Comparison of ENCODE assay signal across 24 cellular contexts in genomic region chr10:79329529-79329928, GRCh38. TPM values are rescaled to one million over a fixed set of nuclear protein-coding genes. Genes with fewer than 3 reads are reported as not detected.
DNase-seq lines count a peak whose midpoint lies in the region; ATAC-seq, FAIRE-seq and TF ChIP-seq lines count a peak whose summit lies in the region.
"Had no signal": no experiment of that assay in that cellular context is flagged by ENCODE, and none has a peak within 500 bp of the region (broad histone marks: within the 10 kb centered on the region; RNA-seq: fewer than 3 reads in every experiment).

No MANE protein-coding gene starts in this region.

- peaks cover 0 to 3% (median 0%) of the 10 kb centered on the region in 7 donors for H3K9me3 Mint-ChIP-seq in CD4-positive, CD25-positive, alpha-beta regulatory T cell
- H3K9me3 Mint-ChIP-seq in activated T-helper 1 cell treated with anti-CD3 and anti-CD28 coated beads, Interleukin-12 subunit alpha, Interleukin-12 subunit beta, Interleukin-2, Interleukin-4 antibody, amounts not matched to agents 30 ng/mL and 10 ng/mL and 1 ng/mL, durations not matched to agents 14 hours and 24 hours and 36 hours = peaks cover 7% of the 10 kb centered on the region
- H3K9me3 Mint-ChIP-seq: stimulated activated naive CD8-positive, alpha-beta T cell treated with anti-CD3 and anti-CD28 coated beads, Interleukin-15, Interleukin-2, amounts not matched to agents 100 ng/mL and 50 ng/mL, for 24 hours had no signal

- H2AFZ ChIP-seq in keratinocyte (ENCODE audit: control insufficient read depth, low read length) = no peak overlapping the region

- no peaks in the 10 kb centered on the region for H3K36me3 Mint-ChIP-seq in CD4-positive, CD25-positive, alpha-beta regulatory T cell
- H3K36me3 Mint-ChIP-seq in activated T-helper 1 cell treated with anti-CD3 and anti-CD28 coated beads, Interleukin-12 subunit alpha, Interleukin-12 subunit beta, Interleukin-2, Interleukin-4 antibody, amounts not matched to agents 30 ng/mL and 10 ng/mL and 1 ng/mL, durations not matched to agents 14 hours and 24 hours and 36 hours (ENCODE audit: low read depth) = peaks cover 7% of the 10 kb centered on the region

- H3K9me3 ChIP-seq in CD4-positive, CD25-positive, alpha-beta regulatory T cell (ENCODE audit: control insufficient read depth in 2 of 2, low read length in 2 of 2) = no peaks in the 10 kb centered on the region
- H3K9me3 ChIP-seq in keratinocyte (ENCODE audit: control insufficient read depth, low read depth, low read length) = peaks cover 2% of the 10 kb centered on the region
- H3K9me3 ChIP-seq: gastroesophageal sphincter, transverse colon had no signal

- no peaks in the 10 kb centered on the region for H3K79me2 ChIP-seq in keratinocyte (ENCODE audit: control insufficient read depth, insufficient read depth, low read length)

- H4K20me1 ChIP-seq in keratinocyte (ENCODE audit: control insufficient read depth, extremely low read depth, insufficient read depth, low read length) = no peaks in the 10 kb centered on the region

- peak; percentile 88 for FAIRE-seq in keratinocyte (lab: Jason Lieb, UNC)
- FAIRE-seq: small intestine had no signal

- no peak for ATAC-seq in CD4-positive, CD25-positive, alpha-beta regulatory T cell (ENCODE audit: low read depth in 2 of 2)
- no peak for ATAC-seq in GM21515 (IDR thresholded peaks at IDR 0.05; ENCODE audit: unreplicated experiment)
- ATAC-seq: activated CD4-positive, alpha-beta T cell treated with anti-CD3 and anti-CD28 coated beads for 36 hours; gastroesophageal sphincter; left lobe of liver had no signal

- H3K4me3 Mint-ChIP-seq in CD4-positive, CD25-positive, alpha-beta regulatory T cell = no peak overlapping the region
- no peak overlapping the region for H3K4me3 Mint-ChIP-seq in activated T-helper 1 cell treated with anti-CD3 and anti-CD28 coated beads, Interleukin-12 subunit alpha, Interleukin-12 subunit beta, Interleukin-2, Interleukin-4 antibody, amounts not matched to agents 30 ng/mL and 10 ng/mL and 1 ng/mL, durations not matched to agents 14 hours and 24 hours and 36 hours
- H3K4me3 Mint-ChIP-seq: activated CD4-positive, alpha-beta T cell treated with anti-CD3 and anti-CD28 coated beads for 36 hours; H9; neural crest cell; stimulated activated naive CD8-positive, alpha-beta T cell treated with anti-CD3 and anti-CD28 coated beads, Interleukin-15, Interleukin-2, amounts not matched to agents 100 ng/mL and 50 ng/mL, for 24 hours had no signal

- H3K4me1 Mint-ChIP-seq in CD4-positive, CD25-positive, alpha-beta regulatory T cell = peaks cover 7 to 23% (median 17%) of the 10 kb centered on the region in 4 donors
- peaks cover 47% of the 10 kb centered on the region for H3K4me1 Mint-ChIP-seq in activated T-helper 1 cell treated with anti-CD3 and anti-CD28 coated beads, Interleukin-12 subunit alpha, Interleukin-12 subunit beta, Interleukin-2, Interleukin-4 antibody, amounts not matched to agents 30 ng/mL and 10 ng/mL and 1 ng/mL, durations not matched to agents 14 hours and 24 hours and 36 hours (ENCODE audit: low read depth)
- H3K4me1 Mint-ChIP-seq: H9, neural crest cell had no signal

- no peaks in the 10 kb centered on the region for H3K9me1 ChIP-seq in keratinocyte (ENCODE audit: control insufficient read depth, extremely low read depth, insufficient read depth, low read length)

- no peaks in the 10 kb centered on the region for H3K36me3 ChIP-seq in CD4-positive, CD25-positive, alpha-beta regulatory T cell (ENCODE audit: control insufficient read depth, insufficient read depth, low read length)
- H3K36me3 ChIP-seq in keratinocyte (ENCODE audit: control insufficient read depth in 2 of 2, extremely low read depth in 1 of 2, insufficient read depth in 2 of 2, low read length in 2 of 2) = no peaks in the 10 kb centered on the region
- H3K36me3 ChIP-seq: gastroesophageal sphincter, transverse colon had no signal

- H3K9ac ChIP-seq in keratinocyte (ENCODE audit: control insufficient read depth, extremely low read depth, insufficient read depth, low read length) = peak overlapping the region; percentile 59

- TF ChIP-seq CTCF in keratinocyte (optimal IDR thresholded peaks at IDR 0.05 in 1 of 3, IDR thresholded peaks at IDR 0.05 in 1 of 3, conservative IDR thresholded peaks at IDR 0.05 in 1 of 3; ENCODE audit: extremely low read depth in 1 of 3, insufficient read depth in 2 of 3, low read length in 3 of 3) = no peak

- H3K27ac Mint-ChIP-seq in CD4-positive, CD25-positive, alpha-beta regulatory T cell = peak overlapping the region in 2 of 3 donors; percentile 1 to 77
- peak overlapping the region; percentile 56 for H3K27ac Mint-ChIP-seq in activated T-helper 1 cell treated with anti-CD3 and anti-CD28 coated beads, Interleukin-12 subunit alpha, Interleukin-12 subunit beta, Interleukin-2, Interleukin-4 antibody, amounts not matched to agents 30 ng/mL and 10 ng/mL and 1 ng/mL, durations not matched to agents 14 hours and 24 hours and 36 hours
- H3K27ac Mint-ChIP-seq: activated CD4-positive, alpha-beta T cell treated with anti-CD3 and anti-CD28 coated beads for 36 hours; H9; stimulated activated naive CD8-positive, alpha-beta T cell treated with anti-CD3 and anti-CD28 coated beads, Interleukin-15, Interleukin-2, amounts not matched to agents 100 ng/mL and 50 ng/mL, for 24 hours had no signal

- DNase-seq in ACHN = peak; percentile 24
- no peak for DNase-seq in CD4-positive, CD25-positive, alpha-beta regulatory T cell
- DNase-seq in activated T-helper 1 cell treated with anti-CD3 and anti-CD28 coated beads, Interleukin-12 subunit alpha, Interleukin-12 subunit beta, Interleukin-2, Interleukin-4 antibody, amounts not matched to agents 30 ng/mL and 10 ng/mL and 1 ng/mL, durations not matched to agents 14 hours and 24 hours and 36 hours (ENCODE audit: low spot score) = no peak
- no peak for DNase-seq in keratinocyte (ENCODE audit: low read depth, low spot score)
- no peak for DNase-seq in hepatic stellate cell (ENCODE audit: low spot score)
- DNase-seq in NCI-H2107 (lab: John Stamatoyannopoulos, UW) = no peak
- DNase-seq: activated CD4-positive, alpha-beta T cell treated with anti-CD3 and anti-CD28 coated beads for 36 hours; activated effector memory CD4-positive, alpha-beta T cell treated with anti-CD3 and anti-CD28 coated beads, Interleukin-2, amount 50 U/mL, for 16 hours; caudate nucleus; COR-L47; EL; H9; NCI-H1105; NCI-H2081 treated with DMSO at 0.1 percent for 48 hours; NCI-H510A; small intestine; stimulated activated CD4-positive, alpha-beta T cell treated with anti-CD3 and anti-CD28 coated beads, Interleukin-2, amount 100 ng/mL, for 48 hours had no signal

- intact Hi-C loops in activated T-helper 1 cell treated with anti-CD3 and anti-CD28 coated beads, Interleukin-12 subunit alpha, Interleukin-12 subunit beta, Interleukin-2, Interleukin-4 antibody, amounts not matched to agents 30 ng/mL and 10 ng/mL and 1 ng/mL, durations not matched to agents 14 hours and 24 hours and 36 hours (cut with micrococcal nuclease) = loop anchor here (10.0 kb wide), 1 partner anchor 875 kb away; the partner anchor contains the start of gene ANXA11

- in situ Hi-C loops in ACHN (cut with HindIII; ENCODE audit: low pct_ligation_motif_present, low pct_unique_long_range_greater_than_20kb, low sequenced_read_pairs) = no loop called here

- peak overlapping the region; percentile 1 for H3K4me2 ChIP-seq in keratinocyte (ENCODE audit: control insufficient read depth, extremely low read depth, insufficient read depth, low read depth, low read length)

- H3K4me3 ChIP-seq in CD4-positive, CD25-positive, alpha-beta regulatory T cell (ENCODE audit: low read depth, low read length) = no peak overlapping the region
- H3K4me3 ChIP-seq in keratinocyte (ENCODE audit: control insufficient read depth in 2 of 3, extremely low read depth in 1 of 3, insufficient read depth in 2 of 3, low read depth in 1 of 3, low read length in 3 of 3) = no peak overlapping the region
- H3K4me3 ChIP-seq: dorsolateral prefrontal cortex, gastroesophageal sphincter, transverse colon had no signal

- H3K4me1 ChIP-seq in CD4-positive, CD25-positive, alpha-beta regulatory T cell (ENCODE audit: control insufficient read depth, insufficient read depth, low read length, poor library complexity, severe bottlenecking) = peaks cover 10% of the 10 kb centered on the region
- H3K4me1 ChIP-seq in keratinocyte (ENCODE audit: control insufficient read depth, extremely low read depth, insufficient read depth, low read length) = peaks cover 42% of the 10 kb centered on the region
- H3K4me1 ChIP-seq: gastroesophageal sphincter had no signal

- no peaks in the 10 kb centered on the region for H3K27me3 ChIP-seq in CD4-positive, CD25-positive, alpha-beta regulatory T cell (ENCODE audit: control insufficient read depth, insufficient read depth, low read length)
- H3K27me3 ChIP-seq in keratinocyte (ENCODE audit: control insufficient read depth, extremely low read depth, insufficient read depth, low read length) = no peaks in the 10 kb centered on the region
- H3K27me3 ChIP-seq: dorsolateral prefrontal cortex, gastroesophageal sphincter, transverse colon had no signal

- H3K27me3 Mint-ChIP-seq in CD4-positive, CD25-positive, alpha-beta regulatory T cell = peaks cover 2% of the 10 kb centered on the region
- H3K27me3 Mint-ChIP-seq in activated T-helper 1 cell treated with anti-CD3 and anti-CD28 coated beads, Interleukin-12 subunit alpha, Interleukin-12 subunit beta, Interleukin-2, Interleukin-4 antibody, amounts not matched to agents 30 ng/mL and 10 ng/mL and 1 ng/mL, durations not matched to agents 14 hours and 24 hours and 36 hours (ENCODE audit: insufficient read depth) = no peaks in the 10 kb centered on the region
- H3K27me3 Mint-ChIP-seq: activated CD4-positive, alpha-beta T cell treated with anti-CD3 and anti-CD28 coated beads for 36 hours; stimulated activated naive CD8-positive, alpha-beta T cell treated with anti-CD3 and anti-CD28 coated beads, Interleukin-15, Interleukin-2, amounts not matched to agents 100 ng/mL and 50 ng/mL, for 24 hours had no signal

- dilution Hi-C loops in keratinocyte (cut with MboI; ENCODE audit: extremely low pct_ligation_motif_present, low sequenced_read_pairs) = no loop called here

- H3K27ac ChIP-seq in CD4-positive, CD25-positive, alpha-beta regulatory T cell (ENCODE audit: insufficient read depth, low read length, poor library complexity, severe bottlenecking) = no peak overlapping the region
- peak overlapping the region; percentile 83 for H3K27ac ChIP-seq in keratinocyte (ENCODE audit: control insufficient read depth, insufficient read depth, low read length)
- H3K27ac ChIP-seq: dorsolateral prefrontal cortex, gastroesophageal sphincter, transverse colon had no signal

RNA-seq across cellular contexts. Expression of gene PPIF, which starts 17.7 kb away (rescaled TPM):
- 60.2 TPM for total RNA-seq in CD4-positive, CD25-positive, alpha-beta regulatory T cell
- polyA plus RNA-seq in CD4-positive, CD25-positive, alpha-beta regulatory T cell = 10 to 100 TPM; 15.5 to 18.6 (median 17.2) TPM
- 155 and 157 TPM in 2 replicates for total RNA-seq in activated T-helper 1 cell treated with anti-CD3 and anti-CD28 coated beads, Interleukin-12 subunit alpha, Interleukin-12 subunit beta, Interleukin-2, Interleukin-4 antibody, amounts not matched to agents 30 ng/mL and 10 ng/mL and 1 ng/mL, durations not matched to agents 14 hours and 24 hours and 36 hours
- 69.1 to 124 TPM (median 71.3 TPM) in 3 replicates for polyA plus RNA-seq in keratinocyte
- polyA plus RNA-seq in keratinocyte (2011; ENCODE audit: low read depth) = 132 TPM
- 97.5 and 105 TPM in 2 replicates for polyA plus RNA-seq in keratinocyte (2011; cell fraction: cytosol; rRNA removed)
- 177 and 186 TPM in 2 replicates for polyA plus RNA-seq in keratinocyte (2011; cell fraction: nucleus; rRNA removed)
- 79.7 and 311 TPM in 2 replicates for polyA plus RNA-seq in keratinocyte (2012; ENCODE audit: low replicate concordance)
- 69.4 to 302 TPM (median 83.7 TPM) in 3 replicates for polyA minus RNA-seq in keratinocyte
- polyA minus RNA-seq in keratinocyte (2011; cell fraction: cytosol; rRNA and poly(A)+ RNA removed) = 61.2 TPM
- polyA minus RNA-seq in keratinocyte (2011; cell fraction: nucleus; rRNA and poly(A)+ RNA removed) = 70.6 and 70.8 TPM in 2 replicates
